ENCODE assay signal across 20 cellular contexts in genomic region chr1:194889310-194889709, GRCh38.
DNase-seq lines count a peak whose midpoint lies in the region; ATAC-seq and TF ChIP-seq lines count a peak whose summit lies in the region.
"Had no signal": no experiment of that assay in that cellular context is flagged by ENCODE, and none has a peak within 500 bp of the region (broad histone marks: within the 10 kb centered on the region; RNA-seq: fewer than 3 reads in every experiment).

No MANE protein-coding gene starts in this region.

- H3K9ac ChIP-seq in HCT116 (ENCODE audit: low read length) = no peak overlapping the region

- no peak for TF ChIP-seq RAD21 in HCT116 (IDR thresholded peaks at IDR 0.05; ENCODE audit: low read depth)

- no peak overlapping the region for H3K4me2 ChIP-seq in HCT116 (ENCODE audit: low read length)

- H3K79me2 ChIP-seq in HCT116 (ENCODE audit: insufficient read depth, low read length) = no peaks in the 10 kb centered on the region

- CTCF ChIA-PET in HCT116 (lab: Charles Lee) = no interaction called here

- no peak overlapping the region for H3K4me3 Mint-ChIP-seq in CD14-positive monocyte
- H3K4me3 Mint-ChIP-seq: CD4-positive, CD25-positive, alpha-beta regulatory T cell had no signal

- BruUV-seq in HCT116 (replicated peaks; lab: Mats Ljungman, UMichigan) = no TSS peak

- H2AFZ ChIP-seq in HCT116 (ENCODE audit: low read depth, low read length, poor library complexity, severe bottlenecking) = no peak overlapping the region

- H3K27ac ChIP-seq in HCT116 (ENCODE audit: low read depth, low read length) = no peak overlapping the region
- no peak overlapping the region for H3K27ac ChIP-seq in foreskin keratinocyte
- H3K27ac ChIP-seq: RWPE1, SJCRH30 had no signal

- H3K4me1 Mint-ChIP-seq in CD14-positive monocyte = no peaks in the 10 kb centered on the region
- H3K4me1 Mint-ChIP-seq: CD4-positive, CD25-positive, alpha-beta regulatory T cell had no signal

- ATAC-seq in HCT116 = no peak
- ATAC-seq in foreskin keratinocyte = peak; percentile 31
- ATAC-seq in GM21723 (IDR thresholded peaks at IDR 0.05; ENCODE audit: unreplicated experiment) = no peak
- ATAC-seq in HG02852 (IDR thresholded peaks at IDR 0.05; ENCODE audit: unreplicated experiment) = no peak

- no peaks in the 10 kb centered on the region; the same call in 1 of the 2 replicates for H3K9me2 ChIP-seq in HCT116 (ENCODE audit: insufficient read depth)

- TF ChIP-seq CTCF in CD14-positive monocyte (IDR thresholded peaks at IDR 0.05) (no peak), HCT116 (IDR thresholded peaks at IDR 0.05 in 2 of 3, conservative IDR thresholded peaks at IDR 0.05 in 1 of 3; ENCODE audit: borderline replicate concordance in 1 of 3, insufficient read depth in 1 of 3, low read depth in 2 of 3, low read length in 2 of 3) (no peak), foreskin keratinocyte (conservative IDR thresholded peaks at IDR 0.05) (no peak)

- no peaks in the 10 kb centered on the region for H3K36me3 Mint-ChIP-seq in CD14-positive monocyte
- H3K36me3 Mint-ChIP-seq: CD4-positive, CD25-positive, alpha-beta regulatory T cell had no signal

- no peaks in the 10 kb centered on the region for H3K9me3 ChIP-seq in HCT116 (ENCODE audit: control insufficient read depth in 1 of 2, insufficient read depth in 1 of 2, low read depth in 1 of 2, low read length in 2 of 2)
- H3K9me3 ChIP-seq: SJCRH30 had no signal

- no peak for TF ChIP-seq POLR2A in HCT116 (IDR thresholded peaks at IDR 0.05; ENCODE audit: borderline replicate concordance, extremely low read depth, insufficient read depth, insufficient read length)

- POLR2A ChIA-PET in HCT116 (lab: Charles Lee) = no interaction called here

- no peak overlapping the region for H3K27ac Mint-ChIP-seq in CD14-positive monocyte
- H3K27ac Mint-ChIP-seq: CD4-positive, CD25-positive, alpha-beta regulatory T cell had no signal

- H3K27me3 ChIP-seq in HCT116 (ENCODE audit: insufficient read depth, low read length) (no peaks in the 10 kb centered on the region), foreskin keratinocyte (no peaks in the 10 kb centered on the region)
- H3K27me3 ChIP-seq: SJCRH30 had no signal

- no peak overlapping the region for H3K4me3 ChIP-seq in HCT116 (replicated peaks in 1 of 2; ENCODE audit: low read depth in 1 of 2, low read length in 2 of 2)
- H3K4me3 ChIP-seq: SJCRH30 had no signal

- RAD21 ChIA-PET in HCT116 (lab: Charles Lee; ENCODE audit: low non-redundant PET in 1 of 2, low total read pairs in 2 of 2, uncharacterized antibody in 2 of 2, unreplicated experiment in 2 of 2) = no interaction called here

- peaks cover 0 to 2% (median 1%) of the 10 kb centered on the region in 3 donors for H3K27me3 Mint-ChIP-seq in CD14-positive monocyte (ENCODE audit: low read depth in 3 of 3)
- H3K27me3 Mint-ChIP-seq: CD4-positive, CD25-positive, alpha-beta regulatory T cell had no signal

- H3K9me3 Mint-ChIP-seq in CD14-positive monocyte = peaks cover 0 to 13% (median 5%) of the 10 kb centered on the region in 7 donors

- H4K20me1 ChIP-seq in HCT116 (ENCODE audit: insufficient read depth) = no peaks in the 10 kb centered on the region

- H3K36me3 ChIP-seq in HCT116 (ENCODE audit: control insufficient read depth in 1 of 2, insufficient read depth in 2 of 2, low read length in 2 of 2) = no peaks in the 10 kb centered on the region
- H3K36me3 ChIP-seq: SJCRH30 had no signal

- intact Hi-C loops in CD14-positive monocyte (cut with micrococcal nuclease) = no loop called here
- intact Hi-C loops in HCT116 (cut with micrococcal nuclease) = no loop called here

- H3K4me1 ChIP-seq in HCT116 (ENCODE audit: control insufficient read depth in 1 of 2, insufficient read depth in 2 of 2, low read length in 2 of 2) = no peaks in the 10 kb centered on the region
- H3K4me1 ChIP-seq in foreskin keratinocyte = no peaks in the 10 kb centered on the region
- H3K4me1 ChIP-seq: SJCRH30 had no signal

- DNase-seq in CD14-positive monocyte (ENCODE audit: low spot score) = peak; percentile 46
- DNase-seq in HCT116 (ENCODE audit: low read depth, low spot score) = no peak
- DNase-seq in foreskin keratinocyte = no peak
- no peak for DNase-seq in anterior cingulate cortex (lab: John Stamatoyannopoulos, UW)
- no peak for DNase-seq in NCI-H2171 (lab: John Stamatoyannopoulos, UW)
- DNase-seq: ACHN; CD4-positive, CD25-positive, alpha-beta regulatory T cell; GOT3; IMR-90; NCI-H1048; NCI-H2081 treated with DMSO at 0.1 percent for 48 hours; NCI-H2227 treated with DMSO at 0.1 percent for 48 hours; NCI-H524 treated with DMSO at 0.1 percent for 48 hours; NK-92 treated with Interleukin-12 subunit alpha and Interleukin-12 subunit beta, amount 100 ng/mL, for 24 hours; OCI-M1; SJCRH30 had no signal

TF ChIP-seq in HCT116, 20 proteins besides CTCF, POLR2A, EP300 and RAD21 (continues in another document):
- TF ChIP-seq ZBTB33 (IDR thresholded peaks at IDR 0.05; ENCODE audit: extremely low read depth, insufficient replicate concordance, low read length) (no peak), EZH2 (IDR thresholded peaks at IDR 0.05) (no peak), MAX (IDR thresholded peaks at IDR 0.05) (no peak)

TF ChIP-seq in PFSK-1, 5 proteins besides CTCF, POLR2A, EP300 and RAD21:
- TF ChIP-seq REST (IDR thresholded peaks at IDR 0.05; ENCODE audit: insufficient read depth in 1 of 2, low read depth in 2 of 2, low read length in 2 of 2) (peak; percentile 41 to 81; a peak in 2 of 4 replicates), TAF1 (IDR thresholded peaks at IDR 0.05; ENCODE audit: borderline replicate concordance, insufficient read depth, low read length) (no peak), POLR2AphosphoS5 (IDR thresholded peaks at IDR 0.05; ENCODE audit: low read depth, low read length) (no peak)
